In genomic region chr17:64331946-64332493, GRCh38 we compare ENCODE assay signal across 1 cellular context.
TF ChIP-seq lines count a peak whose summit lies in the region.

No MANE protein-coding gene starts in this region.

TF ChIP-seq in endothelial cell of umbilical vein, 7 proteins besides CTCF, POLR2A, EP300 and RAD21:
- peak; percentile 50 for TF ChIP-seq JUN (IDR thresholded peaks at IDR 0.05; ENCODE audit: borderline replicate concordance, insufficient read depth, insufficient read length, low read depth)
- peak; percentile 88 for TF ChIP-seq FOS (IDR thresholded peaks at IDR 0.05; ENCODE audit: borderline replicate concordance, insufficient read depth, low read length)
- TF ChIP-seq, protein P1, sequence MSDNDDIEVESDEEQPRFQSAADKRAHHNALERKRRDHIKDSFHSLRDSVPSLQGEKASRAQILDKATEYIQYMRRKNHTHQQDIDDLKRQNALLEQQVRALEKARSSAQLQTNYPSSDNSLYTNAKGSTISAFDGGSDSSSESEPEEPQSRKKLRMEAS (IDR thresholded peaks at IDR 0.05; ENCODE audit: insufficient read depth, insufficient read length) = no peak
- TF ChIP-seq EZH2 (IDR thresholded peaks at IDR 0.05; ENCODE audit: borderline replicate concordance, low read depth, low read length, severe bottlenecking) = no peak
- no peak for TF ChIP-seq MYC (IDR thresholded peaks at IDR 0.05; ENCODE audit: low read depth, low read length)
- peak; percentile 88 for TF ChIP-seq GATA2 (IDR thresholded peaks at IDR 0.05; ENCODE audit: insufficient read depth, insufficient read length, low read depth, low read length)
- TF ChIP-seq POLR2AphosphoS5 (IDR thresholded peaks at IDR 0.05; ENCODE audit: insufficient read depth, low read depth, low read length) = peak; percentile 88
